Comparison of ENCODE assay signal across 21 cellular contexts in the genomic region with DNA sequence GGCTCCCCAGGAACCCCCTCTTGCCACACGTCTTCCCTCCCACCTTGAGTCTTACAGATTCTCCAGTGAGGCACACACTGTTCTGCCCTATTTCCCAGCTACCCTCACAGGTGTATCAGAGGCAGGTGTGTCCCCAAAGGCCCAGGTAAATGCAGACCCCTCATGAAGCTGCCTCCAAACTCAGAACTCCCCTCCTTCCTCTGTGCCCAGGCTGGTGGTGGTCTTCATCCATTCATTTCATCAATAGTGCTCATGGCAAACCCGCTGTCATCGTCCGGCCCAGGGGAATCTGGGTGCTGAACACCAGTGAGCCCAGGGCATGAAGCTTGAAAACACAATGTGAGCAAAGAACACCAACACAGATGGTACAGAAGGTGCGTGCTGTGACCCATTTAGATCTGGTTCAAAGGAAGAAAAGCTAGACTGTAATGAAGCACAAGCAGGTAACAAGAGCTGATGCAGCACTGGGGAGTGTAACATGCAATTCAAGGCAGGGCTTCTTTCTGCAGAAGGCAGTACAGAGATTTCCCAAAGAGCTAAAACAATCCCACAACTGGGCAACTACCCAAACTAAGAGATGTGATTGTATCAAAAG.
"Had no signal": no experiment of that assay in that cellular context is flagged by ENCODE, and none has a peak within 500 bp of the region (broad histone marks: within the 10 kb centered on the region; RNA-seq: fewer than 3 reads in every experiment).

No MANE protein-coding gene starts in this region.

- FAIRE-seq: endothelial cell of umbilical vein, small intestine had no signal

- H3K27me3 ChIP-seq: esophagus muscularis mucosa, upper lobe of left lung had no signal

- H3K4me1 ChIP-seq: esophagus muscularis mucosa, psoas muscle, upper lobe of left lung had no signal

- H3K4me3 ChIP-seq: esophagus muscularis mucosa, mucosa of descending colon, psoas muscle, upper lobe of left lung had no signal

- H3K27ac ChIP-seq: esophagus muscularis mucosa, psoas muscle, upper lobe of left lung, WERI-Rb-1 had no signal

- DNase-seq: activated CD4-positive, alpha-beta memory T cell treated with anti-CD3 and anti-CD28 coated beads, Interleukin-2, amount 10 ng/mL, durations not matched to agents 7 days and 5 days; activated CD4-positive, alpha-beta T cell treated with anti-CD3 and anti-CD28 coated beads for 48 hours; activated CD8-positive, alpha-beta memory T cell treated with anti-CD3 and anti-CD28 coated beads, Interleukin-2, amount 10 ng/mL, durations not matched to agents 7 days and 5 days; activated naive CD4-positive, alpha-beta T cell treated with anti-CD3 and anti-CD28 coated beads, Interleukin-2, amount 10 ng/mL, durations not matched to agents 7 days and 5 days; activated naive CD8-positive, alpha-beta T cell treated with anti-CD3 and anti-CD28 coated beads, Interleukin-2, amount 50 U/mL, for 24 hours; anterior cingulate cortex; central memory CD4-positive, alpha-beta T cell; effector CD8-positive, alpha-beta T cell; immature natural killer cell; mucosa of descending colon; naive B cell; psoas muscle; small intestine; stimulated activated CD4-positive, alpha-beta T cell treated with anti-CD3 and anti-CD28 coated beads, Interleukin-4, amount 100 ng/mL, for 1 hour; stimulated activated naive CD8-positive, alpha-beta T cell treated with anti-CD3 and anti-CD28 coated beads, Interleukin-15, amount 100 ng/mL, for 72 hours; T-helper 2 cell; upper lobe of left lung; WERI-Rb-1 had no signal

- ATAC-seq: activated CD8-positive, alpha-beta memory T cell treated with anti-CD3 and anti-CD28 coated beads, Interleukin-2, amount 10 ng/mL, durations not matched to agents 7 days and 5 days; mucosa of descending colon; psoas muscle; right cardiac atrium; stimulated activated naive CD8-positive, alpha-beta T cell treated with anti-CD3 and anti-CD28 coated beads, Interleukin-15, amount 100 ng/mL, for 72 hours had no signal

- H3K36me3 ChIP-seq: esophagus muscularis mucosa, upper lobe of left lung, WERI-Rb-1 had no signal
